In genomic region chr6:133906050-133906449, GRCh38 we compare ENCODE assay signal across 1 cellular context.
TF ChIP-seq lines count a peak whose summit lies in the region.

No MANE protein-coding gene starts in this region.

TF ChIP-seq in HepG2, 621 proteins besides CTCF, POLR2A, EP300 and RAD21:
- no peak for TF ChIP-seq ZNF281 (CRISPR knock-in tag; IDR thresholded peaks at IDR 0.05; ENCODE audit: borderline replicate concordance)
- TF ChIP-seq TGIF2 (CRISPR knock-in tag; IDR thresholded peaks at IDR 0.05): no peak
- TF ChIP-seq IRF9 (CRISPR knock-in tag; IDR thresholded peaks at IDR 0.05; ENCODE audit: borderline replicate concordance): no peak
- no peak for TF ChIP-seq ZBTB1 (CRISPR knock-in tag; IDR thresholded peaks at IDR 0.05; ENCODE audit: borderline replicate concordance)
- TF ChIP-seq ZNF543 (CRISPR knock-in tag; IDR thresholded peaks at IDR 0.05): no peak
- no peak for TF ChIP-seq ZNF704 (CRISPR knock-in tag; IDR thresholded peaks at IDR 0.05; ENCODE audit: borderline replicate concordance)
- TF ChIP-seq ZC3H4 (CRISPR knock-in tag; IDR thresholded peaks at IDR 0.05; ENCODE audit: borderline replicate concordance): no peak
- no peak for TF ChIP-seq NFE2L1 (CRISPR knock-in tag; IDR thresholded peaks at IDR 0.05; ENCODE audit: borderline replicate concordance)
- TF ChIP-seq GRHL1 (CRISPR knock-in tag; conservative IDR thresholded peaks at IDR 0.05): no peak
- TF ChIP-seq ZNF512 (CRISPR knock-in tag; IDR thresholded peaks at IDR 0.05): no peak
- no peak for TF ChIP-seq RXRA (CRISPR knock-in tag; IDR thresholded peaks at IDR 0.05)
- TF ChIP-seq ZNF775 (CRISPR knock-in tag; IDR thresholded peaks at IDR 0.05; ENCODE audit: borderline replicate concordance): no peak
- no peak for TF ChIP-seq ZNF530 (CRISPR knock-in tag; IDR thresholded peaks at IDR 0.05; ENCODE audit: low read depth)
- TF ChIP-seq HDAC1 (CRISPR knock-in tag; IDR thresholded peaks at IDR 0.05): no peak
